In the genomic region with DNA sequence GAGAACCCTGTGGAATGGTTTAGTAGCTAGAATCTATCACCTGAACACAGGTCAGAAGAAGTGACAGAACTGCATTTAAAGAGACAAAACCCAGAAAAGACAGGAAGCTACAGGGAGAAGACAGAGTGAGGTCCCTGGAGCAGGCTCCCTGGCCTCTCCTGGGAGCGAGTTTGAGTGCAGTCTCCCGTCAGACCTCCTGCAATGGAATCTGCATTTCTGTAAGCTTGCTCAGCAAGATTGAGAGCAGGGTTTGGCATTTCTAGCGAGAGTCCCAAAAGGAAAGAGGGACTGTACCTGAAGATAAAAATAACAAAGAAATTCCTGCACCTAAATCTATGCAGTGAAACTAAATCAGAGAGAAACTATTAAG, we compare ENCODE assay signal across 15 cellular contexts.
"Had no signal": no experiment of that assay in that cellular context is flagged by ENCODE, and none has a peak within 500 bp of the region (broad histone marks: within the 10 kb centered on the region; RNA-seq: fewer than 3 reads in every experiment).

No MANE protein-coding gene starts in this region.

- ATAC-seq: foreskin keratinocyte, left ventricle myocardium superior, pancreas, SK-N-SH treated with all-trans-retinoic acid at 6 μM for 48 hours had no signal

- H3K4me3 Mint-ChIP-seq: activated CD4-positive, alpha-beta memory T cell treated with anti-CD3 and anti-CD28 coated beads, Interleukin-2, amount 10 ng/mL, durations not matched to agents 7 days and 5 days; nephron progenitor cell; T-helper 1 cell treated with Interleukin-12 subunit alpha and Interleukin-12 subunit beta and Interleukin-4 antibody, amounts not matched to agents 30 μg/mL and 1 μg/mL, for 36 hours had no signal

- H3K27me3 ChIP-seq: ascending aorta, foreskin keratinocyte, pancreas had no signal

- H3K27ac ChIP-seq: ascending aorta, foreskin keratinocyte, pancreas, thoracic aorta had no signal

- H3K4me1 Mint-ChIP-seq: nephron progenitor cell had no signal

- H3K4me3 ChIP-seq: ascending aorta, pancreas, thoracic aorta had no signal

- DNase-seq: activated CD4-positive, alpha-beta memory T cell treated with anti-CD3 and anti-CD28 coated beads, Interleukin-2, amount 10 ng/mL, durations not matched to agents 7 days and 5 days; activated CD4-positive, CD25-positive, alpha-beta regulatory T cell; foreskin keratinocyte; left ventricle myocardium superior; mesenchymal stem cell; nephron progenitor cell; pancreas; stimulated activated CD4-positive, alpha-beta T cell treated with anti-CD3 and anti-CD28 coated beads, Interleukin-15, amount 100 ng/mL, for 24 hours; stimulated activated CD4-positive, alpha-beta T cell treated with anti-CD3 and anti-CD28 coated beads, Interleukin-4, amount 100 ng/mL, for 24 hours had no signal

- H3K4me1 ChIP-seq: ascending aorta, foreskin keratinocyte, pancreas had no signal

- H3K27me3 Mint-ChIP-seq: activated CD4-positive, alpha-beta memory T cell treated with anti-CD3 and anti-CD28 coated beads, Interleukin-2, amount 10 ng/mL, durations not matched to agents 7 days and 5 days; stimulated activated naive CD8-positive, alpha-beta T cell treated with anti-CD3 and anti-CD28 coated beads, Interleukin-15, Interleukin-2, amounts not matched to agents 100 ng/mL and 50 ng/mL, for 24 hours had no signal

- H3K27ac Mint-ChIP-seq: activated CD4-positive, alpha-beta memory T cell treated with anti-CD3 and anti-CD28 coated beads, Interleukin-2, amount 10 ng/mL, durations not matched to agents 7 days and 5 days; stimulated activated naive CD8-positive, alpha-beta T cell treated with anti-CD3 and anti-CD28 coated beads, Interleukin-15, Interleukin-2, amounts not matched to agents 100 ng/mL and 50 ng/mL, for 24 hours had no signal

- H3K9me3 Mint-ChIP-seq: activated CD4-positive, alpha-beta memory T cell treated with anti-CD3 and anti-CD28 coated beads, Interleukin-2, amount 10 ng/mL, durations not matched to agents 7 days and 5 days; activated T-helper 2 cell treated with anti-CD3 and anti-CD28 coated beads, Interferon-gamma antibody, Interleukin-2, Interleukin-4, amounts not matched to agents 10 μg/mL and 5 μg/mL and 100 μg/mL, durations not matched to agents 14 hours and 24 hours and 36 hours; stimulated activated naive CD8-positive, alpha-beta T cell treated with anti-CD3 and anti-CD28 coated beads, Interleukin-15, Interleukin-2, amounts not matched to agents 100 ng/mL and 50 ng/mL, for 24 hours; T-helper 1 cell treated with Interleukin-12 subunit alpha and Interleukin-12 subunit beta and Interleukin-4 antibody, amounts not matched to agents 30 μg/mL and 1 μg/mL, for 36 hours had no signal

- H3K9me3 ChIP-seq: pancreas had no signal
